17 cellular contexts compared by ENCODE assay signal in the genomic region with DNA sequence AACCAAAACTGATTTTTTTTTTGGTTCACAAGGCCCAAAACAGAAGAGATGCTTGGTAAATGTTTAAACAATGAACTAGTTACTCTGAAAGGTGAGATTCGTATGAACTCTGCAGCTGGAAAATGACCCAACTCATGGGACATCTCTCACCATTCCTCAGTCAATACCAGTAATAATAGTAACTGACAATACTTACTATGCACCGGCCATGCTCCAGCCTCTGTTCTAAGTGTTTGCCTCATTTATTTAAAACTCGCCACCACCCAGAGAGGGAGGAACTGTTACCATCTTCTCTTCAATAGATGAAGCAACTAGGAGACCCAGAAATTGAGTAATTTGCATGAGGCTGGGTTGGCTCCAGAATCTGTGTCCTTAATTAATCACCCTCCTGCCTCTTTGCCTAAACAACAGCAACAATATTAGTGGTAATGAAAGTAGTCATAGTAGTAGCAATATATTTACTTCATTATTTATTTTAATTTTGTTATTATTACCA.
DNase-seq lines count a peak whose midpoint lies in the region; ATAC-seq and TF ChIP-seq lines count a peak whose summit lies in the region.
"Had no signal": no experiment of that assay in that cellular context is flagged by ENCODE, and none has a peak within 500 bp of the region (broad histone marks: within the 10 kb centered on the region; RNA-seq: fewer than 3 reads in every experiment).

No MANE protein-coding gene starts in this region.

- ATAC-seq in right lobe of liver, result no peak
- no peak for ATAC-seq in left lobe of liver
- ATAC-seq: CD8-positive, alpha-beta T cell; HepG2 had no signal

- intact Hi-C loops in right lobe of liver (cut with DNase I) (loop anchor here in 1 of 2 donors (5.0 to 10.0 kb wide), 2 partner anchors 124 to 197 kb away; no protein-coding TSS in a partner anchor), testis (cut with DNase I; ENCODE audit: low total_unique reads) (no loop called here)

- H3K9me2 ChIP-seq in OCI-LY1 (ENCODE audit: low read depth, low read length), result no peaks in the 10 kb centered on the region

- no peaks in the 10 kb centered on the region for H3K9me3 ChIP-seq in liver (ENCODE audit: control insufficient read depth in 4 of 4, low read length in 3 of 4)
- no peaks in the 10 kb centered on the region for H3K9me3 ChIP-seq in right lobe of liver
- no peaks in the 10 kb centered on the region for H3K9me3 ChIP-seq in OCI-LY1 (ENCODE audit: low read length)
- H3K9me3 ChIP-seq in testis, result no peaks in the 10 kb centered on the region
- H3K9me3 ChIP-seq: HAP-1 had no signal

- no peak overlapping the region for H3K4me3 ChIP-seq in liver (ENCODE audit: low read depth in 1 of 3, low read length in 3 of 3)
- no peak overlapping the region for H3K4me3 ChIP-seq in right lobe of liver
- H3K4me3 ChIP-seq in OCI-LY1 (ENCODE audit: low read depth, low read length, poor library complexity, severe bottlenecking), result no peak overlapping the region
- no peak overlapping the region for H3K4me3 ChIP-seq in testis
- H3K4me3 ChIP-seq: BLaER1 treated with 17β-estradiol and CSF1 and Interleukin-3, amounts not matched to agents 10 nM and 100 nM; GM23248; HAP-1 had no signal

- DNase-seq in right lobe of liver (no peak), left lobe of liver (ENCODE audit: low spot score) (peak; percentile 15), testis (peak; percentile 2), DMS114 treated with DMSO at 0.1 percent for 48 hours (lab: John Stamatoyannopoulos, UW; ENCODE audit: unreplicated experiment) (no peak), kidney glomerular epithelial cell (lab: John Stamatoyannopoulos, UW) (no peak), COLO829 (ENCODE audit: low spot score) (no peak)
- DNase-seq: CD8-positive, alpha-beta T cell; COR-L47; DMS79 treated with DMSO at 0.1 percent for 48 hours; GF-D8; GM23248; KG1 had no signal

- H3K9ac ChIP-seq in liver (ENCODE audit: low read depth in 1 of 2, low read length in 2 of 2) (no peak overlapping the region), OCI-LY1 (ENCODE audit: low read length) (no peak overlapping the region)
- H3K9ac ChIP-seq: BLaER1 treated with 17β-estradiol and CSF1 and Interleukin-3, amounts not matched to agents 10 nM and 100 nM; GM23248 had no signal

- TF ChIP-seq RAD21 in liver (IDR thresholded peaks at IDR 0.05), result no peak

- TF ChIP-seq POLR2A in right lobe of liver (IDR thresholded peaks at IDR 0.05) (no peak), testis (IDR thresholded peaks at IDR 0.05) (no peak)

- no peak overlapping the region for H3K4me2 ChIP-seq in OCI-LY1 (ENCODE audit: low read length)

- no peaks in the 10 kb centered on the region for H3F3A ChIP-seq in OCI-LY1 (ENCODE audit: insufficient read depth, low read length)

- no peak overlapping the region for H3K27ac ChIP-seq in liver (ENCODE audit: low read depth in 1 of 2, low read length in 2 of 2)
- H3K27ac ChIP-seq in right lobe of liver, result peak overlapping the region in 1 of 3 donors; percentile 16
- H3K27ac ChIP-seq in OCI-LY1 (ENCODE audit: low read depth, low read length, poor library complexity, severe bottlenecking), result no peak overlapping the region
- H3K27ac ChIP-seq in testis, result no peak overlapping the region
- H3K27ac ChIP-seq: BLaER1 treated with 17β-estradiol and CSF1 and Interleukin-3, amounts not matched to agents 10 nM and 100 nM; GM23248 had no signal

- H4K20me1 ChIP-seq in OCI-LY1 (ENCODE audit: insufficient read depth, low read length), result no peaks in the 10 kb centered on the region

- 65% methylated on average over 3 of the region's 3 CpGs for WGBS in liver
- WGBS in right lobe of liver (ENCODE audit: insufficient coverage, low coverage, low lambda C conversion rate, missing lambda C conversion rate), result 66% methylated on average over 2 of the region's 3 CpGs
- 92 to 98% methylated on average over 3 of the region's 3 CpGs for WGBS in testis, 2 donors

- TF ChIP-seq CTCF in liver (IDR thresholded peaks at IDR 0.05; ENCODE audit: low read depth, low read length, missing input control) (no peak), right lobe of liver (IDR thresholded peaks at IDR 0.05) (no peak), OCI-LY1 (IDR thresholded peaks at IDR 0.05; ENCODE audit: low read length) (0 out of 2 replicates have a peak, but pooled peaks have one; percentile 3), testis (IDR thresholded peaks at IDR 0.05) (no peak)

- peaks cover 7 to 64% (median 48%) of the 10 kb centered on the region in 4 donors for H3K4me1 ChIP-seq in liver (ENCODE audit: control insufficient read depth in 4 of 4, insufficient read depth in 4 of 4, low read length in 3 of 4)
- peaks cover 0 to 44% (median 22%) of the 10 kb centered on the region in 4 donors for H3K4me1 ChIP-seq in right lobe of liver
- H3K4me1 ChIP-seq in OCI-LY1 (ENCODE audit: insufficient read depth, low read length, severe bottlenecking), result no peaks in the 10 kb centered on the region
- no peaks in the 10 kb centered on the region for H3K4me1 ChIP-seq in testis
- H3K4me1 ChIP-seq: HAP-1 had no signal

- H3K36me3 ChIP-seq in liver (ENCODE audit: control insufficient read depth in 4 of 4, insufficient read depth in 3 of 4, low read depth in 1 of 4, low read length in 3 of 4), result peaks cover 0 to 9% (median 4%) of the 10 kb centered on the region in 4 donors
- peaks cover 0 to 14% (median 6%) of the 10 kb centered on the region in 4 donors for H3K36me3 ChIP-seq in right lobe of liver
- no peaks in the 10 kb centered on the region for H3K36me3 ChIP-seq in OCI-LY1 (ENCODE audit: insufficient read depth, low read length)
- H3K36me3 ChIP-seq in testis (ENCODE audit: low read depth, missing control alignments), result no peaks in the 10 kb centered on the region

- H3K79me2 ChIP-seq in OCI-LY1 (ENCODE audit: insufficient read depth, low read length), result no peaks in the 10 kb centered on the region

- H3K27me3 ChIP-seq in liver (ENCODE audit: control insufficient read depth in 4 of 4, insufficient read depth in 4 of 4, low read length in 3 of 4), result no peaks in the 10 kb centered on the region
- H3K27me3 ChIP-seq in right lobe of liver, result no peaks in the 10 kb centered on the region
- H3K27me3 ChIP-seq in OCI-LY1 (ENCODE audit: insufficient read depth, low read length), result peaks cover 6% of the 10 kb centered on the region; the same call in 1 of the 2 replicates
- H3K27me3 ChIP-seq in testis, result no peaks in the 10 kb centered on the region
- H3K27me3 ChIP-seq: BLaER1 treated with 17β-estradiol and CSF1 and Interleukin-3, amounts not matched to agents 10 nM and 100 nM had no signal

- no peak overlapping the region for H2AFZ ChIP-seq in OCI-LY1 (ENCODE audit: low read length)
- H2AFZ ChIP-seq: GM23248 had no signal

TF ChIP-seq in liver, 16 proteins besides CTCF, POLR2A, EP300 and RAD21:
- TF ChIP-seq HNF4A (conservative IDR thresholded peaks at IDR 0.05) (peak in 1 of 2 donors; percentile 28), RXRA (IDR thresholded peaks at IDR 0.05) (peak; percentile 55 to 65), YY1 (IDR thresholded peaks at IDR 0.05) (no peak)

Comparison
In these comparisons a context has a peak if more than half of its experiments do, and no peak if none do; other contexts are left out.
1. DNase-seq: peak in left lobe of liver (single experiment) and testis (single experiment); none in right lobe of liver (0 of 3), DMS114 treated with DMSO at 0.1 percent for 48 hours (single experiment), kidney glomerular epithelial cell (single experiment) and COLO829 (single experiment).